In the genomic region with DNA sequence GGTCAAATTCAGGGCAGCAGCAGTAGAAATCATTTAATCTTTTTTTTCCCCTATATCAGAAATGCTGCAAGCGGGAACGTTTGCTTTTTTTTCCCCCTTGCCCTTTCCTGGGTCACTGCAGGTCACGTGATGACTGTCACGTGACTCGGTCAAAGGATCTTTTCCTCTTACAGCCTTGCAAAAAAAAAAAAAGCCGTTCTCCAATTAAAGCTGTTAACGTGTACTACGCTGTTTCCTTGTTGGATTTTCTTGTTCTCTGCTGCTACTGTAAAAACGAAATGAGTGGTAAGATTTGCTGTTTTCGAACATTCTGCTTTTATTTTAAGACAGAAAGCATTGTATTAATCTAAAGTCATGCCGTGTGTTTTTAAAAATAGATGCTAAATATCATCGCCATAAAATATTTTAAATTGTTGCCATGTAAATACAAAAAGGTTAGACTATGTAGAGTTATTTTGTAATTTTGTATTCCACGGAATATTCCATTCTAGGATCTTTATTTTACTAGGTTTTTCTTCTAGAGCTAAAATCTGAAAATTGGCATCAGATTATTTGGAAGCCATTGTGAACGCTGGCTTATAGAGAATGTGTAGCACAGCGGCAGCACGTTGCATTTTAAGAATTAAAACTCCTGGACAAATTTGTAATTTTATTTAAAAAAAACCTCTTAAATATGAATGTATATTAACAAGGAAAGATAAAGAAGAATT, we compare ENCODE assay signal across 1 cellular context.
TF ChIP-seq lines count a peak whose summit lies in the region.

No MANE protein-coding gene starts in this region.

TF ChIP-seq in K562, 482 proteins besides CTCF, POLR2A, EP300 and RAD21 (continued from another document and continues in another):
- TF ChIP-seq, protein P1, sequence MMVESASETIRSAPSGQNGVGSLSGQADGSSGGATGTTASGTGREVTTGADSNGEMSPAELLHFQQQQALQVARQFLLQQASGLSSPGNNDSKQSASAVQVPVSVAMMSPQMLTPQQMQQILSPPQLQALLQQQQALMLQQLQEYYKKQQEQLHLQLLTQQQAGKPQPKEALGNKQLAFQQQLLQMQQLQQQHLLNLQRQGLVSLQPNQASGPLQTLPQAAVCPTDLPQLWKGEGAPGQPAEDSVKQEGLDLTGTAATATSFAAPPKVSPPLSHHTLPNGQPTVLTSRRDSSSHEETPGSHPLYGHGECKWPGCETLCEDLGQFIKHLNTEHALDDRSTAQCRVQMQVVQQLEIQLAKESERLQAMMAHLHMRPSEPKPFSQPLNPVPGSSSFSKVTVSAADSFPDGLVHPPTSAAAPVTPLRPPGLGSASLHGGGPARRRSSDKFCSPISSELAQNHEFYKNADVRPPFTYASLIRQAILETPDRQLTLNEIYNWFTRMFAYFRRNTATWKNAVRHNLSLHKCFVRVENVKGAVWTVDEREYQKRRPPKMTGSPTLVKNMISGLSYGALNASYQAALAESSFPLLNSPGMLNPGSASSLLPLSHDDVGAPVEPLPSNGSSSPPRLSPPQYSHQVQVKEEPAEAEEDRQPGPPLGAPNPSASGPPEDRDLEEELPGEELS (CRISPR knock-in tag; IDR thresholded peaks at IDR 0.05; ENCODE audit: borderline replicate concordance), result no peak
- no peak for TF ChIP-seq CBFB (CRISPR knock-in tag; IDR thresholded peaks at IDR 0.05)
- peak; percentile 87 for TF ChIP-seq NR2C1 (IDR thresholded peaks at IDR 0.05)
- TF ChIP-seq NR2C1 (tag; IDR thresholded peaks at IDR 0.05), result peak; percentile 88
- TF ChIP-seq FOS (IDR thresholded peaks at IDR 0.05; ENCODE audit: extremely low read depth, insufficient read length), result peak; percentile 77
- no peak for TF ChIP-seq SRF (CRISPR knock-in tag; IDR thresholded peaks at IDR 0.05)
- TF ChIP-seq ZNF551 (CRISPR knock-in tag; IDR thresholded peaks at IDR 0.05), result no peak
- TF ChIP-seq BMI1 (IDR thresholded peaks at IDR 0.05; ENCODE audit: low read length), result no peak
- TF ChIP-seq, protein P2, sequence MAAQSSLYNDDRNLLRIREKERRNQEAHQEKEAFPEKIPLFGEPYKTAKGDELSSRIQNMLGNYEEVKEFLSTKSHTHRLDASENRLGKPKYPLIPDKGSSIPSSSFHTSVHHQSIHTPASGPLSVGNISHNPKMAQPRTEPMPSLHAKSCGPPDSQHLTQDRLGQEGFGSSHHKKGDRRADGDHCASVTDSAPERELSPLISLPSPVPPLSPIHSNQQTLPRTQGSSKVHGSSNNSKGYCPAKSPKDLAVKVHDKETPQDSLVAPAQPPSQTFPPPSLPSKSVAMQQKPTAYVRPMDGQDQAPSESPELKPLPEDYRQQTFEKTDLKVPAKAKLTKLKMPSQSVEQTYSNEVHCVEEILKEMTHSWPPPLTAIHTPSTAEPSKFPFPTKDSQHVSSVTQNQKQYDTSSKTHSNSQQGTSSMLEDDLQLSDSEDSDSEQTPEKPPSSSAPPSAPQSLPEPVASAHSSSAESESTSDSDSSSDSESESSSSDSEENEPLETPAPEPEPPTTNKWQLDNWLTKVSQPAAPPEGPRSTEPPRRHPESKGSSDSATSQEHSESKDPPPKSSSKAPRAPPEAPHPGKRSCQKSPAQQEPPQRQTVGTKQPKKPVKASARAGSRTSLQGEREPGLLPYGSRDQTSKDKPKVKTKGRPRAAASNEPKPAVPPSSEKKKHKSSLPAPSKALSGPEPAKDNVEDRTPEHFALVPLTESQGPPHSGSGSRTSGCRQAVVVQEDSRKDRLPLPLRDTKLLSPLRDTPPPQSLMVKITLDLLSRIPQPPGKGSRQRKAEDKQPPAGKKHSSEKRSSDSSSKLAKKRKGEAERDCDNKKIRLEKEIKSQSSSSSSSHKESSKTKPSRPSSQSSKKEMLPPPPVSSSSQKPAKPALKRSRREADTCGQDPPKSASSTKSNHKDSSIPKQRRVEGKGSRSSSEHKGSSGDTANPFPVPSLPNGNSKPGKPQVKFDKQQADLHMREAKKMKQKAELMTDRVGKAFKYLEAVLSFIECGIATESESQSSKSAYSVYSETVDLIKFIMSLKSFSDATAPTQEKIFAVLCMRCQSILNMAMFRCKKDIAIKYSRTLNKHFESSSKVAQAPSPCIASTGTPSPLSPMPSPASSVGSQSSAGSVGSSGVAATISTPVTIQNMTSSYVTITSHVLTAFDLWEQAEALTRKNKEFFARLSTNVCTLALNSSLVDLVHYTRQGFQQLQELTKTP (IDR thresholded peaks at IDR 0.05; ENCODE audit: low read depth in 1 of 2, partially characterized antibody in 2 of 2), result peak in 1 of 2 experiments; percentile 90
- no peak for TF ChIP-seq ATF1 (CRISPR knock-in tag; IDR thresholded peaks at IDR 0.05)
- TF ChIP-seq ATF1 (tag; IDR thresholded peaks at IDR 0.05), result peak; percentile 42
- no peak for TF ChIP-seq ATF2 (CRISPR knock-in tag; IDR thresholded peaks at IDR 0.05)
- TF ChIP-seq CSDE1 (IDR thresholded peaks at IDR 0.05), result no peak
- TF ChIP-seq STAT5A (IDR thresholded peaks at IDR 0.05; ENCODE audit: borderline replicate concordance, low read length), result no peak
- TF ChIP-seq ZNF583 (CRISPR knock-in tag; IDR thresholded peaks at IDR 0.05), result no peak
- peak; percentile 89 for TF ChIP-seq BHLHE40 (IDR thresholded peaks at IDR 0.05; ENCODE audit: low read length)
- TF ChIP-seq PCBP2 (IDR thresholded peaks at IDR 0.05; ENCODE audit: low read depth, low read length, poor library complexity, severe bottlenecking), result no peak
- no peak for TF ChIP-seq HMGN3 (IDR thresholded peaks at IDR 0.05; ENCODE audit: borderline replicate concordance, extremely low read depth, insufficient read length, low read depth, low read length)
- TF ChIP-seq HDAC8 (tag; IDR thresholded peaks at IDR 0.05), result no peak
- TF ChIP-seq SRSF1 (IDR thresholded peaks at IDR 0.05; ENCODE audit: low read depth, low read length), result no peak
- TF ChIP-seq PREB (CRISPR knock-in tag; IDR thresholded peaks at IDR 0.05), result no peak
- TF ChIP-seq HMG20B (CRISPR knock-in tag; IDR thresholded peaks at IDR 0.05), result no peak
- TF ChIP-seq NR2C2 (CRISPR knock-in tag; IDR thresholded peaks at IDR 0.05), result no peak
- TF ChIP-seq NR2C2 (tag; IDR thresholded peaks at IDR 0.05), result peak; percentile 97
- peak; percentile 34; the same call in 1 of the 2 replicates for TF ChIP-seq POLR2AphosphoS5 (IDR thresholded peaks at IDR 0.05; ENCODE audit: control insufficient read depth, insufficient read depth, low read depth, low read length)
- no peak for TF ChIP-seq HNRNPUL1 (IDR thresholded peaks at IDR 0.05; ENCODE audit: low read length)
- no peak for TF ChIP-seq ZNF589 (CRISPR knock-in tag; IDR thresholded peaks at IDR 0.05; ENCODE audit: low read depth)
- no peak for TF ChIP-seq ETV5 (CRISPR knock-in tag; IDR thresholded peaks at IDR 0.05; ENCODE audit: low read depth)
- no peak for TF ChIP-seq ZNF830 (CRISPR knock-in tag; IDR thresholded peaks at IDR 0.05)
- no peak for TF ChIP-seq GABPB1 (CRISPR knock-in tag; IDR thresholded peaks at IDR 0.05)
- no peak for TF ChIP-seq NFYB (IDR thresholded peaks at IDR 0.05; ENCODE audit: extremely low read depth, insufficient read length)
- TF ChIP-seq ATF7 (IDR thresholded peaks at IDR 0.05), result no peak
- TF ChIP-seq POLR2H (tag; IDR thresholded peaks at IDR 0.05; ENCODE audit: low read depth), result peak; percentile 65; the same call in 1 of the 2 replicates
- no peak for TF ChIP-seq KDM4B (IDR thresholded peaks at IDR 0.05; ENCODE audit: borderline replicate concordance in 2 of 2, low read depth in 1 of 2)
- TF ChIP-seq THRA (IDR thresholded peaks at IDR 0.05), result no peak
- TF ChIP-seq, protein P3, sequence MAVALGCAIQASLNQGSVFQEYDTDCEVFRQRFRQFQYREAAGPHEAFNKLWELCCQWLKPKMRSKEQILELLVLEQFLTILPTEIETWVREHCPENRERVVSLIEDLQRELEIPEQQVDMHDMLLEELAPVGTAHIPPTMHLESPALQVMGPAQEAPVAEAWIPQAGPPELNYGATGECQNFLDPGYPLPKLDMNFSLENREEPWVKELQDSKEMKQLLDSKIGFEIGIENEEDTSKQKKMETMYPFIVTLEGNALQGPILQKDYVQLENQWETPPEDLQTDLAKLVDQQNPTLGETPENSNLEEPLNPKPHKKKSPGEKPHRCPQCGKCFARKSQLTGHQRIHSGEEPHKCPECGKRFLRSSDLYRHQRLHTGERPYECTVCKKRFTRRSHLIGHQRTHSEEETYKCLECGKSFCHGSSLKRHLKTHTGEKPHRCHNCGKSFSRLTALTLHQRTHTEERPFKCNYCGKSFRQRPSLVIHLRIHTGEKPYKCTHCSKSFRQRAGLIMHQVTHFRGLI (CRISPR knock-in tag; IDR thresholded peaks at IDR 0.05), result no peak
- peak in 1 of 2 experiments; percentile 84; a peak in 3 of 4 replicates for TF ChIP-seq FOXK2 (conservative IDR thresholded peaks at IDR 0.05 in 1 of 2, IDR thresholded peaks at IDR 0.05 in 1 of 2; ENCODE audit: low read depth in 2 of 2)
- TF ChIP-seq ZNF124 (CRISPR knock-in tag; IDR thresholded peaks at IDR 0.05), result no peak
- TF ChIP-seq ZNF586 (CRISPR knock-in tag; conservative IDR thresholded peaks at IDR 0.05), result no peak
- no peak for TF ChIP-seq ZNF24 (IDR thresholded peaks at IDR 0.05)
- no peak; the same call in 1 of the 2 replicates for TF ChIP-seq TEAD4 (IDR thresholded peaks at IDR 0.05; ENCODE audit: low read length)
- TF ChIP-seq TEAD4 (CRISPR knock-in tag; IDR thresholded peaks at IDR 0.05; ENCODE audit: borderline replicate concordance), result no peak
- TF ChIP-seq E2F1 (CRISPR knock-in tag; IDR thresholded peaks at IDR 0.05), result no peak
- peak; percentile 30; the same call in 1 of the 2 replicates for TF ChIP-seq VEZF1 (CRISPR knock-in tag; IDR thresholded peaks at IDR 0.05)
- peak; percentile 99 for TF ChIP-seq CBFA2T2 (conservative IDR thresholded peaks at IDR 0.05)
- TF ChIP-seq HDAC1 (IDR thresholded peaks at IDR 0.05), result peak in 1 of 2 experiments; percentile 60; a peak in 1 of 4 replicates
- TF ChIP-seq TCF7L2 (IDR thresholded peaks at IDR 0.05; ENCODE audit: low read depth, low read length), result no peak
